8 cellular contexts compared by ENCODE assay signal in genomic region chr7:31735991-31736982, GRCh38. TPM values are rescaled to one million over a fixed set of nuclear protein-coding genes. Genes with fewer than 3 reads are reported as not detected.
A peak's percentile ranks its signal among the peaks of the same experiment; 100 is the strongest.
DNase-seq lines count a peak whose midpoint lies in the region; ATAC-seq lines count a peak whose summit lies in the region.

No MANE protein-coding gene starts in this region.

- POLR2A ChIA-PET in CD8-positive, alpha-beta memory T cell (lab: Charles Lee), result no interaction called here

- H3K4me3 Mint-ChIP-seq in CD8-positive, alpha-beta memory T cell, result no peak overlapping the region

- no peaks in the 10 kb centered on the region for H3K27me3 Mint-ChIP-seq in CD8-positive, alpha-beta memory T cell

- CTCF ChIA-PET in CD8-positive, alpha-beta memory T cell (lab: Charles Lee), result no interaction called here

- H3K9me3 ChIP-seq in SJSA1 (replicated peaks), result no peaks in the 10 kb centered on the region
- no peaks in the 10 kb centered on the region for H3K9me3 ChIP-seq in CD8-positive, alpha-beta memory T cell (ENCODE audit: low read length)

- H3K27ac ChIP-seq in SJSA1, result no peak overlapping the region
- no peak overlapping the region for H3K27ac ChIP-seq in CD8-positive, alpha-beta memory T cell (ENCODE audit: low read depth, low read length)

- no peak overlapping the region for H3K4me3 ChIP-seq in SJSA1
- H3K4me3 ChIP-seq in CD8-positive, alpha-beta memory T cell (ENCODE audit: low read length), result no peak overlapping the region

- H3K27ac Mint-ChIP-seq in CD8-positive, alpha-beta memory T cell, result no peak overlapping the region

- H3K36me3 ChIP-seq in SJSA1, result no peaks in the 10 kb centered on the region
- H3K36me3 ChIP-seq in CD8-positive, alpha-beta memory T cell (ENCODE audit: insufficient read depth, low read length), result no peaks in the 10 kb centered on the region

- no peaks in the 10 kb centered on the region for H3K4me1 ChIP-seq in SJSA1 (replicated peaks)
- H3K4me1 ChIP-seq in CD8-positive, alpha-beta memory T cell (ENCODE audit: insufficient read depth, low read length), result no peaks in the 10 kb centered on the region

- ATAC-seq in GM19351 (IDR thresholded peaks at IDR 0.05; ENCODE audit: unreplicated experiment) (peak; percentile 73), esophagus mucosa (peak; percentile 86), HG03469 (IDR thresholded peaks at IDR 0.05; ENCODE audit: unreplicated experiment) (no peak)

- DNase-seq in COLO668 (lab: John Stamatoyannopoulos, UW; ENCODE audit: unreplicated experiment), result peak; percentile 64
- DNase-seq in NCI-H1105 (lab: John Stamatoyannopoulos, UW), result peak; percentile 55
- DNase-seq in SJSA1 (ENCODE audit: low read depth in 1 of 2, low spot score in 2 of 2), result peak; percentile 15 to 45
- peak; percentile 58 for DNase-seq in mucosa of gallbladder (ENCODE audit: low spot score)
- DNase-seq in CD8-positive, alpha-beta memory T cell, result no peak

- no peaks in the 10 kb centered on the region for H3K4me1 Mint-ChIP-seq in CD8-positive, alpha-beta memory T cell

- H3K36me3 Mint-ChIP-seq in CD8-positive, alpha-beta memory T cell, result no peaks in the 10 kb centered on the region

- H3K27me3 ChIP-seq in SJSA1 (replicated peaks), result no peaks in the 10 kb centered on the region
- no peaks in the 10 kb centered on the region for H3K27me3 ChIP-seq in CD8-positive, alpha-beta memory T cell (ENCODE audit: insufficient read depth, low read length, poor library complexity, severe bottlenecking)

- H3K9me3 Mint-ChIP-seq in CD8-positive, alpha-beta memory T cell, result peaks cover 0 to 3% (median 0%) of the 10 kb centered on the region in 5 donors

RNA-seq across cellular contexts. Expression of gene PPP1R17, which starts 49.3 kb away (rescaled TPM):
- total RNA-seq in SJSA1 (2014; rRNA removed; shearing (Covaris generic)), result not detected in 2 replicates
- total RNA-seq in esophagus mucosa (not detected), mucosa of gallbladder (not detected)
- total RNA-seq in CD8-positive, alpha-beta memory T cell, result not detected
- not detected for polyA plus RNA-seq in CD8-positive, alpha-beta memory T cell

Comparison
In these comparisons a context has a peak if more than half of its experiments do, and no peak if none do; other contexts are left out.
1. DNase-seq: peak in COLO668 (single experiment), NCI-H1105 (single experiment), SJSA1 (2 of 2) and mucosa of gallbladder (single experiment); none in CD8-positive, alpha-beta memory T cell (0 of 5).